8 cellular contexts compared by ENCODE assay signal in the genomic region with DNA sequence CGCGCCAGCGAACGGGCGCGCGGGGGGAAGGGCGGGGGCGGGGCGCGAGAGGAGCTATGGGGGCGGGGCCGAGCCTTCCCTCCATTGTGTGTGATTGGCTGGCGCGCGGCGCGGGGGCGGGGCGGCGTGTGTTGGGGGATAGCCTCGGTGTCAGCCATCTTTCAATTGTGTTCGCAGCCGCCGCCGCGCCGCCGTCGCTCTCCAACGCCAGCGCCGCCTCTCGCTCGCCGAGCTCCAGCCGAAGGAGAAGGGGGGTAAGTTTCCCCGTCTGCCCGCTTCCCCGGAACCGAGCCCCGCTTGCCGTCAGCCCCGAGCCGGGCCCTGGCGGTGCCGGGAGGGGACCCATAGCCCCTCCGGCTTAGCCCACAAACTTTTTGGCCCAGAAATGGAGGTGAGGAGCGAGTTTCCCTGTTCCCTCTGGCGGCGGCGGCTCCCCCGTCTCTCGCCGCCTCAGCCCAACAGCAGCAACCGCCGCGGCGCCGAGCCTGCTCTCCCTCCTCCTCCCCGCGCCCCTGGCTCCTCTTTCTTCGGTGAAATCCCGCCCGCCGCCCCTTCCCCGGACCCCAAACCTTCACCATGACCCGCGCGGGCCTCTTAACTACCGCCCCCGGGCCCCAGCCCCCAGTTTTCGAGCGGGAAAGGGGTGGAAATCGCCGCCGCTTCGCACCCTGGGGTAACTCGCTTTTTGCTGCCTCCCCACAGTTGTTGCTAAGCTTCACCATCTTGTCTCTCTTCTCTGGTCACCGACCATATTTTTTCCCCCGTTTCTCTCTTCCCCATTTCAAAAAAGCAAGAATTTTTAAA. TPM values are rescaled to one million over a fixed set of nuclear protein-coding genes. Genes with fewer than 3 reads are reported as not detected.
DNase-seq lines count a peak whose midpoint lies in the region; ATAC-seq and TF ChIP-seq lines count a peak whose summit lies in the region.

H3-3A (plus strand) TSS at position 159 of the 804 bp plus-strand sequence. CDS start 1,636 bp downstream, outside the sequence.

- peak within 1 kb of the TSS; percentile 75 to 82 for H3K4me3 ChIP-seq in left lung

- H3K27ac ChIP-seq in left lung: peak within 1 kb of the TSS; percentile 99 to 100

- DNase-seq in C1 segment of cervical spinal cord (lab: John Stamatoyannopoulos, UW): peak; percentile 81 to 98 (median 96)
- DNase-seq in NCI-H748 (lab: John Stamatoyannopoulos, UW; ENCODE audit: unreplicated experiment): peak; percentile 90
- DNase-seq in activated CD4-positive, alpha-beta T cell treated with anti-CD3 and anti-CD28 coated beads, Interleukin-2, amount 50 U/mL, for 1 hour: peak; percentile 99
- DNase-seq in cortex of kidney (lab: John Stamatoyannopoulos, UW): peak; percentile 61
- peak; percentile 98 for DNase-seq in left lung
- peak; percentile 98 to 99 for DNase-seq in stimulated activated CD4-positive, alpha-beta T cell treated with anti-CD3 and anti-CD28 coated beads, Interleukin-2, amount 100 ng/mL, for 48 hours

- ATAC-seq in GM19372 (IDR thresholded peaks at IDR 0.05; ENCODE audit: low read depth, unreplicated experiment): peak; percentile 67
- peak; percentile 72 for ATAC-seq in HG03521 (IDR thresholded peaks at IDR 0.05; ENCODE audit: unreplicated experiment)
- peak; percentile 89 for ATAC-seq in left lung

- peaks cover 0 to 27% of the 10 kb centered on the region in 2 donors for H3K36me3 ChIP-seq in left lung

- H3K27me3 ChIP-seq in left lung: no peaks in the 10 kb centered on the region

- peaks cover 26 to 53% of the 10 kb centered on the region in 2 donors for H3K4me1 ChIP-seq in left lung

- TF ChIP-seq CTCF in left lung (IDR thresholded peaks at IDR 0.05): no peak

- intact Hi-C loops in left lung (cut with DNase I): no loop called here

- no peaks in the 10 kb centered on the region for H3K9me3 ChIP-seq in left lung

RNA-seq across cellular contexts. Expression of gene H3-3A, which starts in this region (rescaled TPM):
- total RNA-seq in left lung: 100 to 1,000 TPM; 444 to 608 TPM

Comparison
In these comparisons a context has a peak if more than half of its experiments do, and no peak if none do; other contexts are left out.
1. Peak in every context shown above with its lines: DNase-seq, ATAC-seq, H3K4me3 ChIP-seq and H3K27ac ChIP-seq.